13 cellular contexts compared by ENCODE assay signal in the genomic region with DNA sequence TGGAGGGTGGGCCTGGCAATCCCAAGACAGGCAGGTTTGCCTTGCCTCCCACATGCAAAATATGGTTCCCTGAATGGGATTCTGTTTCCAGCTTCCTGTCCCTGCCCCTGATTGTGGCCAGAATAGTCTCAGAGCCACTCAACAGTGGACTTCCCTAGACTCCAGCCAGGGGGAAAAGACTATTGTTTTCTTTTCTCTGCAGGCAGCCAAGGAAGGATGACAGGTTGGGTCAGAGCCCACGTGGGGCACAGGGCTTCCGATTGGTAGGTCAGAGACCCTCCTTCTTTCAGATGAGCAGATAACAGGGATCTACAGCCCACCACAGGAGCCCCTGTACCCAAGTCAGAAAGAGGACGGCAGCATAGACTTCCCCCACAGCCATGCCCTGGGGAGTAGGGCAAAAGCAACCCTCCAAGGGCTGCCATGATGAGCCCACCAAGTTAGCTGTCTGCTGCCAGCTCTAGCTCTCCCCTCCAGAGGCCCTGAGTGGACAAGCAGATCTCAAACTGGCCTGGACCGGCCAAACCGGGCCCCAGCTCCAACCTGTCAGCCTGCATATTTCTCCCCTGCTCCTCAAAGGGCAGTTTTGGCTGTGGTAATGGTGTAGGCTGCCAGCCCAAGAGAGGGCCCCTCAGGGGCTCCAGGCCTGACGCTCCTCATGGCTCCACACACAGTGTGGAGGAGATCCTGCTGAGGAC. TPM values are rescaled to one million over a fixed set of nuclear protein-coding genes. Genes with fewer than 3 reads are reported as not detected.
DNase-seq lines count a peak whose midpoint lies in the region; ATAC-seq, FAIRE-seq and TF ChIP-seq lines count a peak whose summit lies in the region.
"Had no signal": no experiment of that assay in that cellular context is flagged by ENCODE, and none has a peak within 500 bp of the region (broad histone marks: within the 10 kb centered on the region; RNA-seq: fewer than 3 reads in every experiment).

No MANE protein-coding gene starts in this region.

- POLR2A ChIA-PET in CD4-positive, alpha-beta T cell (lab: Charles Lee), result interaction anchor here (1.3 to 8.6 kb wide), 4 partner anchors 18 to 59 kb away, joined by 4 to 74 read pairs (median 36); a partner anchor contains a TSS
- POLR2A ChIA-PET in H1 (lab: Charles Lee; ENCODE audit: partially characterized antibody), result interaction anchor here (0.8 to 2.4 kb wide), 5 partner anchors 13 to 223 kb away, joined by 3 to 7 read pairs (median 5); a partner anchor contains a TSS

- no peaks in the 10 kb centered on the region for H3K79me1 ChIP-seq in H1 (ENCODE audit: low read depth, low read length)
- H3K79me1 ChIP-seq in neuronal stem cell (ENCODE audit: low read depth, low read length), result peaks cover 2% of the 10 kb centered on the region

- H3K14ac ChIP-seq in H1 (ENCODE audit: insufficient read length), result no peak overlapping the region
- H3K14ac ChIP-seq in neuronal stem cell (ENCODE audit: low read length), result no peak overlapping the region

- H4K5ac ChIP-seq in H1 (ENCODE audit: insufficient read length, low read depth, low read length), result no peak overlapping the region

- no peaks in the 10 kb centered on the region for H3K9me3 ChIP-seq in CD4-positive, alpha-beta T cell (ENCODE audit: control insufficient read depth, low read length)
- H3K9me3 ChIP-seq in H1 (ENCODE audit: insufficient read depth in 2 of 2, low read depth in 1 of 2, low read length in 1 of 2), result no peaks in the 10 kb centered on the region
- H3K9me3 ChIP-seq in neuronal stem cell (replicated peaks in 1 of 2; ENCODE audit: control insufficient read depth in 2 of 2, insufficient read depth in 1 of 2, low read depth in 1 of 2, low read length in 2 of 2), result no peaks in the 10 kb centered on the region
- H3K9me3 ChIP-seq in mucosa of descending colon, result no peaks in the 10 kb centered on the region
- H3K9me3 ChIP-seq: HAP-1, tibial artery had no signal

- CTCF ChIA-PET in CD4-positive, alpha-beta T cell (lab: Charles Lee), result interaction anchor here (1.2 to 4.3 kb wide), 7 partner anchors 11 to 99 kb away, joined by 3 to 27 read pairs (median 6); a partner anchor contains a TSS
- CTCF ChIA-PET in H1 (lab: Charles Lee; ENCODE audit: partially characterized antibody), result interaction anchor here (0.7 to 20.4 kb wide), 30 partner anchors 9 to 291 kb away, joined by 3 to 336 read pairs (median 4); a partner anchor contains a TSS

- H3K27me3 ChIP-seq in CD4-positive, alpha-beta T cell (ENCODE audit: control insufficient read depth, insufficient read depth, low read length), result no peaks in the 10 kb centered on the region
- H3K27me3 ChIP-seq in H1 (replicated peaks in 1 of 4; ENCODE audit: control insufficient read depth in 3 of 4, extremely low read depth in 1 of 4, insufficient read depth in 3 of 4, low read length in 3 of 4) (no peaks in the 10 kb centered on the region), neuronal stem cell (ENCODE audit: control insufficient read depth in 3 of 3, insufficient read depth in 3 of 3, low read depth in 1 of 3, low read length in 3 of 3) (no peaks in the 10 kb centered on the region)
- H3K27me3 ChIP-seq: tibial artery had no signal

- H3K4me2 ChIP-seq in H1 (ENCODE audit: insufficient read depth in 1 of 2, low read depth in 2 of 2, low read length in 2 of 2) (no peak overlapping the region), neuronal stem cell (ENCODE audit: insufficient read depth, low read length, poor library complexity, severe bottlenecking) (no peak overlapping the region)

- DNase-seq in CD4-positive, alpha-beta T cell, result peak in 1 of 10 experiments; percentile 34
- DNase-seq in LNCaP clone FGC (ENCODE audit: low read depth) (peak; percentile 56), H1 (ENCODE audit: low read depth in 1 of 2, low spot score in 2 of 2) (no peak), neuronal stem cell (ENCODE audit: low spot score) (no peak), mucosa of descending colon (no peak), cortex of kidney (lab: John Stamatoyannopoulos, UW) (no peak)
- DNase-seq: activated gamma-delta T cell, mesenchymal stem cell, tibial artery had no signal

- H4K91ac ChIP-seq in H1 (replicated peaks; ENCODE audit: insufficient read length, low read length) (no peak overlapping the region), neuronal stem cell (ENCODE audit: low read depth, low read length, poor library complexity) (no peak overlapping the region)

- peak overlapping the region; percentile 76 for H3K27ac Mint-ChIP-seq in CD4-positive, alpha-beta T cell

- H3K4me1 Mint-ChIP-seq in CD4-positive, alpha-beta T cell (ENCODE audit: low read depth), result peaks cover 81% of the 10 kb centered on the region

- H2BK120ac ChIP-seq in H1 (replicated peaks; ENCODE audit: low read depth, low read length), result no peak overlapping the region
- H2BK120ac ChIP-seq in neuronal stem cell (ENCODE audit: low read depth, low read length), result no peak overlapping the region

- no peaks in the 10 kb centered on the region for H3K23me2 ChIP-seq in H1 (ENCODE audit: low read depth, low read length)

- ATAC-seq in CD4-positive, alpha-beta T cell (ENCODE audit: poor library complexity), result no peak
- no peak for ATAC-seq in HG03196 (IDR thresholded peaks at IDR 0.05; ENCODE audit: unreplicated experiment)
- ATAC-seq in mucosa of descending colon, result no peak
- no peak for ATAC-seq in HG02885 (IDR thresholded peaks at IDR 0.05; ENCODE audit: poor library complexity, unreplicated experiment)

- TF ChIP-seq CTCF in CD4-positive, alpha-beta T cell (IDR thresholded peaks at IDR 0.05), result no peak
- TF ChIP-seq CTCF in LNCaP clone FGC (IDR thresholded peaks at IDR 0.05; ENCODE audit: control insufficient read depth, extremely low read depth, insufficient read depth), result no peak
- TF ChIP-seq CTCF in H1 (IDR thresholded peaks at IDR 0.05; ENCODE audit: control extremely low read depth in 1 of 3, insufficient read depth in 1 of 3, low read depth in 1 of 3, low read length in 3 of 3), result no peak
- no peak for TF ChIP-seq CTCF in mucosa of descending colon (IDR thresholded peaks at IDR 0.05)

- H4K8ac ChIP-seq in H1 (ENCODE audit: extremely low read depth, insufficient read depth, low read length), result no peak overlapping the region
- no peak overlapping the region for H4K8ac ChIP-seq in neuronal stem cell (ENCODE audit: low read depth, low read length)

- no peaks in the 10 kb centered on the region for H4K20me1 ChIP-seq in H1 (replicated peaks in 1 of 2; ENCODE audit: control insufficient read depth in 1 of 2, insufficient read depth in 2 of 2, low read length in 2 of 2)

- H3K79me2 ChIP-seq in H1 (ENCODE audit: control insufficient read depth in 1 of 2, insufficient read depth in 2 of 2, low read length in 2 of 2), result no peaks in the 10 kb centered on the region

- H3K18ac ChIP-seq in H1 (ENCODE audit: extremely low read depth, low read length), result no peak overlapping the region
- H3K18ac ChIP-seq in neuronal stem cell (ENCODE audit: low read length), result no peak overlapping the region

- WGBS in H1 (ENCODE audit: extremely low coverage in 1 of 2, insufficient coverage in 1 of 2, insufficient read length in 1 of 2, insufficient replicate concordance in 2 of 2, low coverage in 1 of 2, low lambda C conversion rate in 2 of 2, missing lambda C conversion rate in 1 of 2), 2 experiments, result 75% methylated on average over 6 of the region's 6 CpGs; no CpG with 5 or more reads in 1 of the 2 experiments
- no CpG with 5 or more reads among the region's 6 CpGs for WGBS in neuronal stem cell (ENCODE audit: extremely low coverage in 2 of 2, insufficient read length in 2 of 2, insufficient replicate concordance in 1 of 2), 2 donors

- H2AK5ac ChIP-seq in H1 (ENCODE audit: low read depth, low read length), result no peak overlapping the region
- no peak overlapping the region for H2AK5ac ChIP-seq in neuronal stem cell (ENCODE audit: low read depth, low read length)

- H3K4me1 ChIP-seq in H1 (replicated peaks in 1 of 4; ENCODE audit: control insufficient read depth in 3 of 4, insufficient read depth in 4 of 4, low read length in 3 of 4) (peaks cover 0 to 2% (median 0%) of the 10 kb centered on the region in 4 experiments; a peak in 2 of 7 replicates), neuronal stem cell (ENCODE audit: control insufficient read depth in 2 of 2, insufficient read depth in 1 of 2, low read depth in 1 of 2, low read length in 2 of 2) (peaks cover 11 to 14% of the 10 kb centered on the region in 2 donors), mucosa of descending colon (ENCODE audit: low read depth) (peaks cover 34% of the 10 kb centered on the region)
- H3K4me1 ChIP-seq: HAP-1 had no signal

- H3K4me3 ChIP-seq in LNCaP clone FGC (ENCODE audit: low read depth, low read length), result no peak overlapping the region
- H3K4me3 ChIP-seq in H1 (ENCODE audit: extremely low read depth in 1 of 4, insufficient read depth in 2 of 4, low read depth in 3 of 4, low read length in 4 of 4), result no peak overlapping the region
- no peak overlapping the region for H3K4me3 ChIP-seq in neuronal stem cell (ENCODE audit: low read length in 2 of 2)
- no peak overlapping the region for H3K4me3 ChIP-seq in mucosa of descending colon
- H3K4me3 ChIP-seq: HAP-1, tibial artery had no signal

- H2BK15ac ChIP-seq in H1 (ENCODE audit: low read length), result peak overlapping the region; percentile 61; the same call in 1 of the 2 replicates
- H2BK15ac ChIP-seq in neuronal stem cell (ENCODE audit: low read length), result no peak overlapping the region

- H3K4me3 Mint-ChIP-seq in CD4-positive, alpha-beta T cell, result peak overlapping the region; percentile 4

- H3K9ac ChIP-seq in H1 (replicated peaks in 1 of 4; ENCODE audit: extremely low read depth in 1 of 4, low read depth in 3 of 4, low read length in 3 of 4) (no peak overlapping the region), neuronal stem cell (ENCODE audit: low read depth, low read length, poor library complexity) (no peak overlapping the region)

- no peaks in the 10 kb centered on the region for H3K27me3 Mint-ChIP-seq in CD4-positive, alpha-beta T cell

- no peak for TF ChIP-seq POLR2A in H1 (IDR thresholded peaks at IDR 0.05; ENCODE audit: control extremely low read depth in 1 of 2, low read depth in 2 of 2, low read length in 2 of 2)

- no peak for FAIRE-seq in H1 (lab: Jason Lieb, UNC)

- H2BK12ac ChIP-seq in H1 (ENCODE audit: low read depth, low read length) (no peak overlapping the region), neuronal stem cell (ENCODE audit: low read length) (no peak overlapping the region)

- H2AFZ ChIP-seq in H1 (ENCODE audit: low read length) (no peak overlapping the region), neuronal stem cell (ENCODE audit: low read length) (peak overlapping the region; percentile 92)

- H3K36me3 ChIP-seq in H1 (ENCODE audit: control insufficient read depth in 2 of 4, insufficient read depth in 4 of 4, low read length in 3 of 4) (peaks cover 0 to 11% (median 9%) of the 10 kb centered on the region in 4 experiments; a peak in 6 of 8 replicates), neuronal stem cell (replicated peaks in 1 of 2; ENCODE audit: control insufficient read depth in 2 of 2, insufficient read depth in 2 of 2, low read length in 2 of 2) (peaks cover 16 to 20% of the 10 kb centered on the region in 2 donors), mucosa of descending colon (ENCODE audit: low read depth) (peaks cover 5% of the 10 kb centered on the region)

- peaks cover 26% of the 10 kb centered on the region for H3K36me3 Mint-ChIP-seq in CD4-positive, alpha-beta T cell (ENCODE audit: low read depth)

- TF ChIP-seq EP300 in H1 (IDR thresholded peaks at IDR 0.05; ENCODE audit: borderline replicate concordance in 1 of 2, low read depth in 2 of 2, low read length in 2 of 2), result no peak

- H3K23ac ChIP-seq in H1 (ENCODE audit: insufficient read length) (no peak overlapping the region), neuronal stem cell (ENCODE audit: low read depth, low read length, poor library complexity) (no peak overlapping the region)

- peak overlapping the region; percentile 5 for H3K27ac ChIP-seq in CD4-positive, alpha-beta T cell (ENCODE audit: low read depth, low read length)
- H3K27ac ChIP-seq in H1 (ENCODE audit: low read depth, low read length) (no peak overlapping the region), neuronal stem cell (replicated peaks; ENCODE audit: low read length) (no peak overlapping the region)
- H3K27ac ChIP-seq: tibial artery had no signal

- H2BK20ac ChIP-seq in H1 (ENCODE audit: low read length), result no peak overlapping the region

- no peaks in the 10 kb centered on the region for H3K9me3 Mint-ChIP-seq in CD4-positive, alpha-beta T cell

- no peak overlapping the region for H3K56ac ChIP-seq in H1 (replicated peaks; ENCODE audit: insufficient read length, low read depth, low read length)

- H2BK5ac ChIP-seq in H1 (ENCODE audit: low read depth, low read length) (no peak overlapping the region), neuronal stem cell (ENCODE audit: low read length) (no peak overlapping the region)

- intact Hi-C loops in CD4-positive, alpha-beta T cell (cut with DNase I, micrococcal nuclease), result loop anchor here in 1 of 2 experiments (2.0 to 5.0 kb wide), 2 partner anchors 188 to 228 kb away; no protein-coding TSS in a partner anchor
- intact Hi-C loops in mucosa of descending colon (cut with DNase I, micrococcal nuclease), result no loop called here

- no peak for TF ChIP-seq RAD21 in H1 (IDR thresholded peaks at IDR 0.05 in 1 of 2, conservative IDR thresholded peaks at IDR 0.05 in 1 of 2; ENCODE audit: low read depth in 2 of 2, low read length in 2 of 2)

- H3K4ac ChIP-seq in H1 (replicated peaks; ENCODE audit: insufficient read length, low read depth, low read length) (no peak overlapping the region), neuronal stem cell (ENCODE audit: low read length) (no peak overlapping the region)

RNA-seq across cellular contexts. Expression of a gene that starts 6.3 kb away (rescaled TPM):
- under 1 TPM; 0.08 to 0.17 TPM for total RNA-seq in CD4-positive, alpha-beta T cell
- not detected in 2 replicates for total RNA-seq in H1 (2021; fragmentation: NEBNext Ultra II Directional; extraction: Animal tissue kit (Norgen Biotek cat#: 25700))
- polyA plus RNA-seq in H1 (2011; rRNA removed), result 0.05 and 0.06 TPM in 2 replicates
- polyA plus RNA-seq in H1 (2011; cell fraction: cytosol; rRNA removed), result not detected
- polyA plus RNA-seq in H1 (2011; cell fraction: nucleus; rRNA removed), result not detected
- polyA plus RNA-seq in H1 (2012, experiment 1 of 2), result 0.08 to 0.11 TPM in 2 of 4 replicates, not detected in the others
- not detected for polyA plus RNA-seq in H1 (2012, experiment 2 of 2)
- not detected for polyA plus RNA-seq in H1 (2013, experiment 1 of 2)
- not detected for polyA plus RNA-seq in H1 (2013, experiment 2 of 2)
- 0.06 TPM in 1 of 2 replicates, not detected in the other for polyA minus RNA-seq in H1 (2011; rRNA and poly(A)+ RNA removed)
- polyA minus RNA-seq in H1 (2011; cell fraction: cytosol; rRNA and poly(A)+ RNA removed), result not detected
- polyA minus RNA-seq in H1 (2011; cell fraction: nucleus; rRNA and poly(A)+ RNA removed), result not detected
- polyA plus RNA-seq in neuronal stem cell (2013, experiment 1 of 2), result 0.04 TPM
- 0.10 TPM for polyA plus RNA-seq in neuronal stem cell (2013, experiment 2 of 2)
- total RNA-seq in mucosa of descending colon, result under 1 TPM in 2 of 3 donors, not detected in 1; 0.77 to 0.89 TPM
- total RNA-seq: epithelial cell of proximal tubule had no signal

RNA-seq across cellular contexts. Expression of a gene that starts 19.9 kb away (rescaled TPM):
- total RNA-seq in CD4-positive, alpha-beta T cell, result 10 to 100 TPM; 17.4 to 21.7 TPM
- 62.6 and 65.2 TPM in 2 replicates for total RNA-seq in H1 (2021; fragmentation: NEBNext Ultra II Directional; extraction: Animal tissue kit (Norgen Biotek cat#: 25700))
- 90.4 and 135 TPM in 2 replicates for polyA plus RNA-seq in H1 (2011; rRNA removed)
- polyA plus RNA-seq in H1 (2011; cell fraction: cytosol; rRNA removed), result 119 TPM
- 109 TPM for polyA plus RNA-seq in H1 (2011; cell fraction: nucleus; rRNA removed)
- 54.0 to 76.2 TPM (median 70.9 TPM) in 4 replicates for polyA plus RNA-seq in H1 (2012, experiment 1 of 2)
- polyA plus RNA-seq in H1 (2012, experiment 2 of 2), result 80.6 TPM
- polyA plus RNA-seq in H1 (2013, experiment 1 of 2), result 44.5 TPM
- polyA plus RNA-seq in H1 (2013, experiment 2 of 2), result 43.3 TPM
- 48.4 and 59.6 TPM in 2 replicates for polyA minus RNA-seq in H1 (2011; rRNA and poly(A)+ RNA removed)
- polyA minus RNA-seq in H1 (2011; cell fraction: cytosol; rRNA and poly(A)+ RNA removed), result 55.5 TPM
- 25.6 TPM for polyA minus RNA-seq in H1 (2011; cell fraction: nucleus; rRNA and poly(A)+ RNA removed)
- polyA plus RNA-seq in neuronal stem cell (2013, experiment 1 of 2), result 21.7 TPM
- polyA plus RNA-seq in neuronal stem cell (2013, experiment 2 of 2), result 20.9 TPM
- total RNA-seq in mucosa of descending colon, result 10 to 100 TPM; 39.1 to 41.1 (median 41.0) TPM

RNA-seq across cellular contexts. Expression of a gene that starts 21.1 kb away (rescaled TPM):
- 1 to 10 TPM; 6.0 to 7.0 TPM for total RNA-seq in CD4-positive, alpha-beta T cell
- 45.2 and 45.9 TPM in 2 replicates for total RNA-seq in H1 (2021; fragmentation: NEBNext Ultra II Directional; extraction: Animal tissue kit (Norgen Biotek cat#: 25700))
- polyA plus RNA-seq in H1 (2011; rRNA removed), result 84.4 and 87.7 TPM in 2 replicates
- 64.0 TPM for polyA plus RNA-seq in H1 (2011; cell fraction: cytosol; rRNA removed)
- 66.4 TPM for polyA plus RNA-seq in H1 (2011; cell fraction: nucleus; rRNA removed)
- 57.7 to 63.5 TPM (median 60.7 TPM) in 4 replicates for polyA plus RNA-seq in H1 (2012, experiment 1 of 2)
- 49.0 TPM for polyA plus RNA-seq in H1 (2012, experiment 2 of 2)
- 34.1 TPM for polyA plus RNA-seq in H1 (2013, experiment 1 of 2)
- 31.3 TPM for polyA plus RNA-seq in H1 (2013, experiment 2 of 2)
- polyA minus RNA-seq in H1 (2011; rRNA and poly(A)+ RNA removed), result 57.3 and 64.7 TPM in 2 replicates
- 30.9 TPM for polyA minus RNA-seq in H1 (2011; cell fraction: cytosol; rRNA and poly(A)+ RNA removed)
- polyA minus RNA-seq in H1 (2011; cell fraction: nucleus; rRNA and poly(A)+ RNA removed), result 24.2 TPM
- polyA plus RNA-seq in neuronal stem cell (2013, experiment 1 of 2), result 37.3 TPM
- polyA plus RNA-seq in neuronal stem cell (2013, experiment 2 of 2), result 36.5 TPM
- total RNA-seq in mucosa of descending colon, result 100 to 1,000 TPM in 1 of 3 donors, 10 to 100 TPM in 2; 67.2 to 103 (median 94.6) TPM

RNA-seq across cellular contexts. Expression of a gene that starts 26.5 kb away (rescaled TPM):
- total RNA-seq in CD4-positive, alpha-beta T cell, result 10 to 100 TPM; 36.7 to 40.2 TPM
- 5.2 and 5.4 TPM in 2 replicates for total RNA-seq in H1 (2021; fragmentation: NEBNext Ultra II Directional; extraction: Animal tissue kit (Norgen Biotek cat#: 25700))
- polyA plus RNA-seq in H1 (2011; rRNA removed), result 5.1 and 6.3 TPM in 2 replicates
- 6.3 TPM for polyA plus RNA-seq in H1 (2011; cell fraction: cytosol; rRNA removed)
- 15.4 TPM for polyA plus RNA-seq in H1 (2011; cell fraction: nucleus; rRNA removed)
- polyA plus RNA-seq in H1 (2012, experiment 1 of 2), result 4.8 to 6.4 TPM (median 5.3 TPM) in 4 replicates
- polyA plus RNA-seq in H1 (2012, experiment 2 of 2), result 5.8 TPM
- polyA plus RNA-seq in H1 (2013, experiment 1 of 2), result 2.7 TPM
- polyA plus RNA-seq in H1 (2013, experiment 2 of 2), result 3.0 TPM
- polyA minus RNA-seq in H1 (2011; rRNA and poly(A)+ RNA removed), result 7.5 and 11.2 TPM in 2 replicates
- polyA minus RNA-seq in H1 (2011; cell fraction: cytosol; rRNA and poly(A)+ RNA removed), result 5.2 TPM
- polyA minus RNA-seq in H1 (2011; cell fraction: nucleus; rRNA and poly(A)+ RNA removed), result 2.0 TPM
- 3.5 TPM for polyA plus RNA-seq in neuronal stem cell (2013, experiment 1 of 2)
- 3.7 TPM for polyA plus RNA-seq in neuronal stem cell (2013, experiment 2 of 2)
- 10 to 100 TPM in 1 of 3 donors, 1 to 10 TPM in 2; 3.9 to 21.4 (median 9.7) TPM for total RNA-seq in mucosa of descending colon

RNA-seq across cellular contexts. Expression of a gene that starts 59.3 kb away (rescaled TPM):
- total RNA-seq in CD4-positive, alpha-beta T cell, result 100 to 1,000 TPM; 114 TPM
- 77.2 and 82.7 TPM in 2 replicates for total RNA-seq in H1 (2021; fragmentation: NEBNext Ultra II Directional; extraction: Animal tissue kit (Norgen Biotek cat#: 25700))
- 25.8 and 33.5 TPM in 2 replicates for polyA plus RNA-seq in H1 (2011; rRNA removed)
- 39.1 TPM for polyA plus RNA-seq in H1 (2011; cell fraction: cytosol; rRNA removed)
- 15.2 TPM for polyA plus RNA-seq in H1 (2011; cell fraction: nucleus; rRNA removed)
- polyA plus RNA-seq in H1 (2012, experiment 1 of 2), result 51.4 to 74.4 TPM (median 59.0 TPM) in 4 replicates
- polyA plus RNA-seq in H1 (2012, experiment 2 of 2), result 15.1 TPM
- 26.5 TPM for polyA plus RNA-seq in H1 (2013, experiment 1 of 2)
- 26.3 TPM for polyA plus RNA-seq in H1 (2013, experiment 2 of 2)
- 75.6 and 86.5 TPM in 2 replicates for polyA minus RNA-seq in H1 (2011; rRNA and poly(A)+ RNA removed)
- 38.2 TPM for polyA minus RNA-seq in H1 (2011; cell fraction: cytosol; rRNA and poly(A)+ RNA removed)
- 25.1 TPM for polyA minus RNA-seq in H1 (2011; cell fraction: nucleus; rRNA and poly(A)+ RNA removed)
- 37.2 TPM for polyA plus RNA-seq in neuronal stem cell (2013, experiment 1 of 2)
- 38.6 TPM for polyA plus RNA-seq in neuronal stem cell (2013, experiment 2 of 2)
- total RNA-seq in mucosa of descending colon, result 10 to 100 TPM; 55.8 to 83.1 (median 62.9) TPM
